1 cellular context compared by ENCODE assay signal in genomic region chr1:228198977-228199590, GRCh38.
TF ChIP-seq lines count a peak whose summit lies in the region.

No MANE protein-coding gene starts in this region.

TF ChIP-seq in K562, 482 proteins besides CTCF, POLR2A, EP300 and RAD21 (continued from another document):
- TF ChIP-seq RREB1 (CRISPR knock-in tag; IDR thresholded peaks at IDR 0.05) (no peak), ETS1 (conservative IDR thresholded peaks at IDR 0.05; ENCODE audit: control insufficient read depth, low read depth, low read length) (no peak), MIER1 (IDR thresholded peaks at IDR 0.05; ENCODE audit: low read depth) (peak; percentile 83; the same call in 1 of the 2 replicates), TAF9B (IDR thresholded peaks at IDR 0.05; ENCODE audit: partially characterized antibody) (no peak), EWSR1 (IDR thresholded peaks at IDR 0.05; ENCODE audit: borderline replicate concordance, low read depth, partially characterized antibody) (no peak), ZNF592 (IDR thresholded peaks at IDR 0.05) (no peak), NBN (IDR thresholded peaks at IDR 0.05; ENCODE audit: low read depth) (peak; percentile 96), MYC (IDR thresholded peaks at IDR 0.05; ENCODE audit: low read depth, low read length) (no peak), MYC (CRISPR knock-in tag; IDR thresholded peaks at IDR 0.05; ENCODE audit: borderline replicate concordance, low read depth) (no peak), SMARCC2 (IDR thresholded peaks at IDR 0.05; ENCODE audit: low read depth) (no peak), TAL1 (IDR thresholded peaks at IDR 0.05) (peak; percentile 29; the same call in 1 of the 2 replicates), THRAP3 (IDR thresholded peaks at IDR 0.05; ENCODE audit: borderline replicate concordance) (no peak), RBFOX2 (IDR thresholded peaks at IDR 0.05; ENCODE audit: low read depth, low read length) (no peak), ZNF197 (CRISPR knock-in tag; IDR thresholded peaks at IDR 0.05; ENCODE audit: low read depth) (no peak), KDM1A (IDR thresholded peaks at IDR 0.05) (no peak), ATF7 (IDR thresholded peaks at IDR 0.05) (peak; percentile 47), XRCC3 (IDR thresholded peaks at IDR 0.05) (peak; percentile 96), HBP1 (CRISPR knock-in tag; IDR thresholded peaks at IDR 0.05) (no peak), RBM14 (IDR thresholded peaks at IDR 0.05; ENCODE audit: borderline replicate concordance, insufficient read depth, low read depth, low read length) (no peak), ZSCAN29 (IDR thresholded peaks at IDR 0.05) (no peak), ZNF239 (CRISPR knock-in tag; IDR thresholded peaks at IDR 0.05) (no peak), HNRNPUL1 (IDR thresholded peaks at IDR 0.05; ENCODE audit: low read length) (no peak), TEAD4 (IDR thresholded peaks at IDR 0.05; ENCODE audit: low read length) (peak; percentile 45; the same call in 1 of the 2 replicates), TEAD4 (CRISPR knock-in tag; IDR thresholded peaks at IDR 0.05; ENCODE audit: borderline replicate concordance) (no peak), PREB (CRISPR knock-in tag; IDR thresholded peaks at IDR 0.05) (no peak), TFE3 (CRISPR knock-in tag; IDR thresholded peaks at IDR 0.05) (no peak), ZBTB7A (IDR thresholded peaks at IDR 0.05; ENCODE audit: borderline replicate concordance, control insufficient read depth, low read depth, low read length) (no peak), MAFK (IDR thresholded peaks at IDR 0.05; ENCODE audit: low read length) (no peak), HSF4 (CRISPR knock-in tag; IDR thresholded peaks at IDR 0.05; ENCODE audit: borderline replicate concordance) (no peak), HNRNPK (IDR thresholded peaks at IDR 0.05; ENCODE audit: low read depth, low read length, poor library complexity, severe bottlenecking) (no peak)
